In genomic region chr10:121597504-121598241, GRCh38 we compare ENCODE assay signal across 9 cellular contexts. TPM values are rescaled to one million over a fixed set of nuclear protein-coding genes. Genes with fewer than 3 reads are reported as not detected.
DNase-seq lines count a peak whose midpoint lies in the region; ATAC-seq and TF ChIP-seq lines count a peak whose summit lies in the region.
"Had no signal": no experiment of that assay in that cellular context is flagged by ENCODE, and none has a peak within 500 bp of the region (broad histone marks: within the 10 kb centered on the region; RNA-seq: fewer than 3 reads in every experiment).

No MANE protein-coding gene starts in this region.

- peaks cover 19% of the 10 kb centered on the region for H3K27me3 ChIP-seq in iPS-18a (ENCODE audit: control insufficient read depth, insufficient read depth, low read length)
- peaks cover 52 to 74% (median 68%) of the 10 kb centered on the region in 3 donors for H3K27me3 ChIP-seq in skeletal muscle tissue (ENCODE audit: control insufficient read depth in 3 of 3, insufficient read depth in 3 of 3, low read length in 3 of 3)

- POLR2A ChIA-PET in WTC11 (lab: Charles Lee), result interaction anchor here (0.9 to 1.6 kb wide), 2 partner anchors 17 to 39 kb away, joined by 6 to 11 read pairs; no protein-coding TSS in a partner anchor

- CTCF ChIA-PET in WTC11 (lab: Charles Lee), result interaction anchor here (4.3 kb wide), 1 partner anchor 11 kb away, joined by 22 read pairs; no protein-coding TSS in a partner anchor

- ATAC-seq in WTC11, result no peak
- no peak for ATAC-seq in GM21723 (IDR thresholded peaks at IDR 0.05; ENCODE audit: unreplicated experiment)

- H3K9me3 Mint-ChIP-seq in WTC11, result no peaks in the 10 kb centered on the region
- no peaks in the 10 kb centered on the region for H3K9me3 Mint-ChIP-seq in activated T-cell treated with anti-CD3 and anti-CD28 coated beads, Interleukin-2, amount 50 U/mL, for 24 hours
- H3K9me3 Mint-ChIP-seq in HFFc6, result peaks cover 5% of the 10 kb centered on the region; the same call in 1 of the 2 replicates
- H3K9me3 Mint-ChIP-seq: activated CD4-positive, alpha-beta T cell treated with anti-CD3 and anti-CD28 coated beads, Interleukin-2, amount 10 ng/mL, durations not matched to agents 7 days and 5 days had no signal

- peaks cover 27% of the 10 kb centered on the region for H3K36me3 ChIP-seq in iPS-18a (ENCODE audit: control insufficient read depth, low read depth, low read length)
- no peaks in the 10 kb centered on the region for H3K36me3 ChIP-seq in skeletal muscle tissue (ENCODE audit: control insufficient read depth in 3 of 3, insufficient read depth in 3 of 3, low read length in 3 of 3)

- H3K4me1 ChIP-seq in iPS-18a (ENCODE audit: control insufficient read depth, low read depth, low read length), result peaks cover 60% of the 10 kb centered on the region
- peaks cover 3 to 5% (median 4%) of the 10 kb centered on the region in 3 donors for H3K4me1 ChIP-seq in skeletal muscle tissue (ENCODE audit: control insufficient read depth in 3 of 3, insufficient read depth in 3 of 3, low read length in 3 of 3)

- no peaks in the 10 kb centered on the region for H3K9me3 ChIP-seq in iPS-18a (ENCODE audit: control insufficient read depth, low read depth, low read length)
- H3K9me3 ChIP-seq in skeletal muscle tissue (ENCODE audit: control insufficient read depth in 3 of 3, low read length in 3 of 3), result no peaks in the 10 kb centered on the region

- H3K9ac ChIP-seq in iPS-18a (ENCODE audit: low read length) (peak overlapping the region; percentile 86), skeletal muscle tissue (ENCODE audit: low read depth in 1 of 3, low read length in 3 of 3) (no peak overlapping the region)

- H3K4me1 Mint-ChIP-seq in WTC11 (peaks cover 67% of the 10 kb centered on the region), HFFc6 (ENCODE audit: low read depth) (no peaks in the 10 kb centered on the region)
- H3K4me1 Mint-ChIP-seq in activated T-cell treated with anti-CD3 and anti-CD28 coated beads, Interleukin-2, amount 50 U/mL, for 24 hours (ENCODE audit: low read depth), result peaks cover 7% of the 10 kb centered on the region

- H3K36me3 Mint-ChIP-seq in WTC11 (peaks cover 19% of the 10 kb centered on the region), HFFc6 (ENCODE audit: low read depth) (no peaks in the 10 kb centered on the region)
- H3K36me3 Mint-ChIP-seq in activated T-cell treated with anti-CD3 and anti-CD28 coated beads, Interleukin-2, amount 50 U/mL, for 24 hours (ENCODE audit: low read depth), result no peaks in the 10 kb centered on the region

- no peak overlapping the region for H3K27ac Mint-ChIP-seq in WTC11
- no peak overlapping the region for H3K27ac Mint-ChIP-seq in activated T-cell treated with anti-CD3 and anti-CD28 coated beads, Interleukin-2, amount 50 U/mL, for 24 hours
- H3K27ac Mint-ChIP-seq in HFFc6, result no peak overlapping the region
- H3K27ac Mint-ChIP-seq: activated CD4-positive, alpha-beta T cell treated with anti-CD3 and anti-CD28 coated beads, Interleukin-2, amount 10 ng/mL, durations not matched to agents 7 days and 5 days had no signal

- H3K4me3 ChIP-seq in iPS-18a (ENCODE audit: low read length) (peak overlapping the region; percentile 89), skeletal muscle tissue (ENCODE audit: low read length in 3 of 3) (peak overlapping the region in 2 of 3 donors; percentile 6 to 32)

- H3K27me3 Mint-ChIP-seq in WTC11 (ENCODE audit: low read depth), result peaks cover 4% of the 10 kb centered on the region; the same call in 1 of the 2 replicates
- peaks cover 69% of the 10 kb centered on the region for H3K27me3 Mint-ChIP-seq in activated T-cell treated with anti-CD3 and anti-CD28 coated beads, Interleukin-2, amount 50 U/mL, for 24 hours
- H3K27me3 Mint-ChIP-seq in HFFc6 (ENCODE audit: insufficient read depth), result peaks cover 14% of the 10 kb centered on the region

- no peak for TF ChIP-seq CTCF in GM20000 (IDR thresholded peaks at IDR 0.05; ENCODE audit: extremely low read depth, missing control alignments)
- TF ChIP-seq CTCF in WTC11 (IDR thresholded peaks at IDR 0.05), result no peak
- TF ChIP-seq CTCF in HFFc6 (IDR thresholded peaks at IDR 0.05), result no peak

- H3K4me3 Mint-ChIP-seq in WTC11 (peak overlapping the region; percentile 99), HFFc6 (no peak overlapping the region)
- no peak overlapping the region for H3K4me3 Mint-ChIP-seq in activated T-cell treated with anti-CD3 and anti-CD28 coated beads, Interleukin-2, amount 50 U/mL, for 24 hours

- peak; percentile 46 for DNase-seq in GM20000 (ENCODE audit: low spot score)
- peak; percentile 51 for DNase-seq in WTC11 (ENCODE audit: low spot score)
- no peak for DNase-seq in activated naive CD4-positive, alpha-beta T cell treated with anti-CD3 and anti-CD28 coated beads, Interleukin-2, amount 50 U/mL, for 16 hours
- no peak for DNase-seq in activated T-cell treated with anti-CD3 and anti-CD28 coated beads, Interleukin-2, amount 50 U/mL, for 24 hours
- no peak for DNase-seq in HFFc6

- H3K27ac ChIP-seq in iPS-18a (ENCODE audit: low read length) (peak overlapping the region; percentile 89), skeletal muscle tissue (ENCODE audit: low read depth, low read length) (no peak overlapping the region)

TF ChIP-seq in WTC11, 78 proteins besides CTCF, POLR2A, EP300 and RAD21 (continues in another document):
- no peak for TF ChIP-seq ATF1 (CRISPR knock-in tag; IDR thresholded peaks at IDR 0.05)
- TF ChIP-seq E2F4 (CRISPR knock-in tag; IDR thresholded peaks at IDR 0.05; ENCODE audit: borderline replicate concordance, low read depth), result 0 out of 2 replicates have a peak, but pooled peaks have one; percentile 35
- TF ChIP-seq MAX (CRISPR knock-in tag; IDR thresholded peaks at IDR 0.05), result peak; percentile 31; the same call in 1 of the 2 replicates
- 0 out of 2 replicates have a peak, but pooled peaks have one; percentile 62 for TF ChIP-seq JUN (CRISPR knock-in tag; IDR thresholded peaks at IDR 0.05)
- TF ChIP-seq ZNF281 (CRISPR knock-in tag; IDR thresholded peaks at IDR 0.05), result peak; percentile 22; the same call in 1 of the 2 replicates

RNA-seq across cellular contexts. Expression of gene FGFR2, which starts 0.6 kb away (rescaled TPM):
- 88.6 to 95.0 TPM (median 90.4 TPM) in 3 replicates for total RNA-seq in WTC11 (2021)
- 11.5 TPM for total RNA-seq in skeletal muscle tissue
- total RNA-seq in HFFc6 (2021; fragmentation: NEBNext Ultra II Directional; extraction: Animal tissue kit (Norgen Biotek cat#: 25700)), result not detected
- total RNA-seq: activated CD4-positive, alpha-beta T cell treated with anti-CD3 and anti-CD28 coated beads, Interleukin-2, amount 10 ng/mL, durations not matched to agents 7 days and 5 days had no signal

Comparison
In these comparisons a context has a peak if more than half of its experiments do, and no peak if none do; other contexts are left out.
1. DNase-seq: peak in GM20000 (single experiment) and WTC11 (single experiment); none in activated naive CD4-positive, alpha-beta T cell treated with anti-CD3 and anti-CD28 coated beads, Interleukin-2, amount 50 U/mL, for 16 hours (single experiment), activated T-cell treated with anti-CD3 and anti-CD28 coated beads, Interleukin-2, amount 50 U/mL, for 24 hours (single experiment) and HFFc6 (single experiment).
2. RNA of gene FGFR2, which starts 0.6 kb away (total RNA-seq): 88.6 to 95.0 TPM in WTC11 and 11.5 TPM in skeletal muscle tissue (single experiment); not detected in HFFc6; every median in the first group is over 10 times any median in the second.